In genomic region chr12:107778383-107779015, GRCh38 we compare ENCODE assay signal across 20 cellular contexts. TPM values are rescaled to one million over a fixed set of nuclear protein-coding genes. Genes with fewer than 3 reads are reported as not detected.
A peak's percentile ranks its signal among the peaks of the same experiment; 100 is the strongest.
DNase-seq lines count a peak whose midpoint lies in the region; ATAC-seq, FAIRE-seq and TF ChIP-seq lines count a peak whose summit lies in the region.
"Had no signal": no experiment of that assay in that cellular context is flagged by ENCODE, and none has a peak within 500 bp of the region (broad histone marks: within the 10 kb centered on the region; RNA-seq: fewer than 3 reads in every experiment).

No MANE protein-coding gene starts in this region.

- FAIRE-seq in GM12892 (lab: Jason Lieb, UNC), result peak; percentile 36
- FAIRE-seq: endothelial cell of umbilical vein, kidney had no signal

- no peak overlapping the region for H3K27ac ChIP-seq in foreskin keratinocyte

- H3K27me3 ChIP-seq in foreskin keratinocyte, result peaks cover 48% of the 10 kb centered on the region

- TF ChIP-seq POLR2A in GM12892 (IDR thresholded peaks at IDR 0.05; ENCODE audit: low read depth, low read length), result no peak

- peak; percentile 17 for ATAC-seq in foreskin keratinocyte
- ATAC-seq: activated naive CD8-positive, alpha-beta T cell treated with anti-CD3 and anti-CD28 coated beads, Interleukin-2, amount 50 U/mL, for 24 hours; T-cell had no signal

- DNase-seq in GM12892 (ENCODE audit: insufficient read length) (no peak), NCI-H69 (lab: John Stamatoyannopoulos, UW) (peak; percentile 30), foreskin keratinocyte (peak in 1 of 2 donors; percentile 4), renal cortical epithelial cell (ENCODE audit: low read depth) (peak; percentile 19), C1 segment of cervical spinal cord (lab: John Stamatoyannopoulos, UW) (no peak), NCI-H1417 treated with DMSO at 0.1 percent for 48 hours (lab: John Stamatoyannopoulos, UW) (no peak)
- DNase-seq in effector CD4-positive, alpha-beta T cell, result no peak
- DNase-seq: activated CD4-positive, alpha-beta T cell treated with anti-CD3 and anti-CD28 coated beads, Interleukin-2, amount 10 ng/mL, durations not matched to agents 7 days and 5 days; activated CD8-positive, alpha-beta memory T cell treated with anti-CD3 and anti-CD28 coated beads, Interleukin-2, amount 50 U/mL, for 4 hours; activated effector memory CD4-positive, alpha-beta T cell treated with Interleukin-2 at 50 U/mL for 16 hours; activated naive CD8-positive, alpha-beta T cell treated with anti-CD3 and anti-CD28 coated beads, Interleukin-2, amount 50 U/mL, for 24 hours; Caco-2; kidney; NCI-H1105; NCI-H2171 treated with DMSO at 0.1 percent for 48 hours; T-cell had no signal

- TF ChIP-seq CTCF in foreskin keratinocyte (conservative IDR thresholded peaks at IDR 0.05), result no peak

- H3K4me1 ChIP-seq in foreskin keratinocyte, result peaks cover 1% of the 10 kb centered on the region

RNA-seq across cellular contexts. Expression of gene ASCL4, which starts 4.0 kb away (rescaled TPM):
- not detected for polyA plus RNA-seq in GM12892 (2012; ENCODE audit: missing spikeins)
- total RNA-seq in foreskin keratinocyte (not detected in 2 replicates), renal cortical epithelial cell (not detected in 2 replicates)
- polyA plus RNA-seq in foreskin keratinocyte, result not detected in 2 replicates
- total RNA-seq: activated CD4-positive, alpha-beta T cell treated with anti-CD3 and anti-CD28 coated beads, Interleukin-2, amount 10 ng/mL, durations not matched to agents 7 days and 5 days; Caco-2; endothelial cell of umbilical vein; kidney; mononuclear cell; pulmonary artery endothelial cell; RPMI7951; T-cell had no signal
- polyA plus RNA-seq: endothelial cell of umbilical vein had no signal

RNA-seq across cellular contexts. Expression of gene PRDM4, which starts 17.6 kb away (rescaled TPM):
- 9.3 TPM for polyA plus RNA-seq in GM12892 (2012; ENCODE audit: missing spikeins)
- total RNA-seq in foreskin keratinocyte (27.9 and 30.7 TPM in 2 replicates), renal cortical epithelial cell (23.6 and 39.6 TPM in 2 replicates)
- polyA plus RNA-seq in foreskin keratinocyte, result 11.0 TPM in 2 replicates

Comparison
In these comparisons a context has a peak if more than half of its experiments do, and no peak if none do; other contexts are left out.
1. DNase-seq: peak in NCI-H69 (single experiment) and renal cortical epithelial cell (single experiment); none in GM12892 (single experiment), effector CD4-positive, alpha-beta T cell (single experiment), C1 segment of cervical spinal cord (0 of 14) and NCI-H1417 treated with DMSO at 0.1 percent for 48 hours (single experiment).